ENCODE assay signal across 27 cellular contexts in genomic region chr11:33933607-33934006, GRCh38. TPM values are rescaled to one million over a fixed set of nuclear protein-coding genes. Genes with fewer than 3 reads are reported as not detected.
"Had no signal": no experiment of that assay in that cellular context is flagged by ENCODE, and none has a peak within 500 bp of the region (broad histone marks: within the 10 kb centered on the region; RNA-seq: fewer than 3 reads in every experiment).

No MANE protein-coding gene starts in this region.

- H3K4me2 ChIP-seq: smooth muscle cell had no signal

- H3K27ac ChIP-seq: gastroesophageal sphincter, left ventricle myocardium inferior, pancreas, psoas muscle, right atrium auricular region, vagina had no signal

- H3K9me3 ChIP-seq: pancreas, psoas muscle, upper lobe of left lung, vagina had no signal

- H3K4me3 ChIP-seq: gastroesophageal sphincter, left ventricle myocardium inferior, pancreas, psoas muscle, right atrium auricular region, smooth muscle cell, upper lobe of left lung, vagina had no signal

- H3K27me3 ChIP-seq: gastroesophageal sphincter, pancreas, right atrium auricular region, upper lobe of left lung, vagina had no signal

- DNase-seq: activated CD4-positive, alpha-beta T cell treated with anti-CD3 and anti-CD28 coated beads for 36 hours; activated CD4-positive, CD25-positive, alpha-beta regulatory T cell; activated CD8-positive, alpha-beta memory T cell treated with anti-CD3 and anti-CD28 coated beads, Interleukin-2, amount 10 ng/mL, durations not matched to agents 7 days and 5 days; activated CD8-positive, alpha-beta T cell treated with anti-CD3 and anti-CD28 coated beads, Interleukin-2, amount 10 ng/mL, durations not matched to agents 7 days and 5 days; activated naive CD8-positive, alpha-beta T cell treated with anti-CD3 and anti-CD28 coated beads, Interleukin-2, amount 50 U/mL, for 24 hours; activated T-cell treated with anti-CD3 and anti-CD28 coated beads, Interleukin-2, amount 50 U/mL, for 48 hours; amygdala; effector CD8-positive, alpha-beta T cell; hippocampal formation; kidney glomerular epithelial cell; left ventricle myocardium inferior; naive B cell; nucleus accumbens; psoas muscle; stimulated activated CD4-positive, alpha-beta T cell treated with anti-CD3 and anti-CD28 coated beads, Interleukin-1b, Interleukin-23, amount 100 ng/mL, for 48 hours; stimulated activated CD4-positive, alpha-beta T cell treated with anti-CD3 and anti-CD28 coated beads, Interleukin-4, amount 100 ng/mL, for 4 hours; stimulated activated CD8-positive, alpha-beta memory T cell treated with anti-CD3 and anti-CD28 coated beads, Interleukin-4, amount 100 ng/mL, for 48 hours; stimulated activated naive CD8-positive, alpha-beta T cell treated with anti-CD3 and anti-CD28 coated beads, Interleukin-15, amount 100 ng/mL, for 72 hours; substantia nigra; T-helper 1 cell; upper lobe of left lung had no signal

- H3K36me3 ChIP-seq: gastroesophageal sphincter, left ventricle myocardium inferior, pancreas, right atrium auricular region, upper lobe of left lung, vagina had no signal

RNA-seq across cellular contexts. Expression of gene LMO2, which starts 41.7 kb away (rescaled TPM):
- total RNA-seq: activated CD4-positive, alpha-beta T cell treated with anti-CD3 and anti-CD28 coated beads for 36 hours; activated CD8-positive, alpha-beta memory T cell treated with anti-CD3 and anti-CD28 coated beads, Interleukin-2, amount 10 ng/mL, durations not matched to agents 7 days and 5 days; activated CD8-positive, alpha-beta T cell treated with anti-CD3 and anti-CD28 coated beads, Interleukin-2, amount 10 ng/mL, durations not matched to agents 7 days and 5 days; activated T-helper 2 cell treated with anti-CD3 and anti-CD28 coated beads, Interferon-gamma antibody, Interleukin-2, Interleukin-4, amounts not matched to agents 10 μg/mL and 5 μg/mL and 100 μg/mL, durations not matched to agents 14 hours and 24 hours and 36 hours had no signal
